ENCODE assay signal across 8 cellular contexts in the genomic region with DNA sequence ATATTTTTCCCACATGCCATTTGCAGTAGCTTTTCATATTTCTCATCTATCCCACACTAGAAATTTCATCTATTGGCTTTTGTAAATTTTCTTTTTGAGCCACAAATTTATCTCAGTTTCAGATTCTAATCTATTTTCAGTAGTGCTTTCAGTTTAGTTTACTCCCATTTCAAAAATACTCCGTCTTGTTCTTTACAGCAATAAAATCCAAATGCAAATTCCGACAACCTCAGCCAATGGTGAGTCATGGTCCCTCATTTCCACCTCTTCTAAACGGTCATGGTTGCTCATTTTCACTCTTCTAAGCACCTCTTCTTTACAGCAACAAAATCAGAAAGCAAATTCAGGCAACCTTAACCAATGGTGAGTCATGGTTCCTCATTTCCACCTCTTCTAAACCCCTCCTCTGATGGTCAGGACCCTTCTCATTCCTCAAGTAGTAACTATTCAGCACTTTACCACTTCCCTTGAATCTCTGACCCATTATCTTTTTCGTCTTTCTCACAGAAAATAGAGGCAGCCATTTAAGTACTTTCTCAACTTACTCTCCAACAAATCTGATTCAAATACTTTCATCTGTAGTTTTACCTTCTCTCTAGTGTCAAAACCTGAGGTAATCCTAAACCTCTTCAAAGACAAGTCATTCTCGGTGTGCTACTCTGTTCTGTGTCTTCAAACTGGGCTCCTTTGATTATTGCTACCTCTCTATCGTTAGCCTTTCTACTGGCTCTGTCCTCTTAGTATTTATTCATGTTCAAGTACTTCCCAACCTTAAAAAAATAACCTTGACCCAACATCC. TPM values are rescaled to one million over a fixed set of nuclear protein-coding genes. Genes with fewer than 3 reads are reported as not detected.
DNase-seq lines count a peak whose midpoint lies in the region; ATAC-seq, FAIRE-seq and TF ChIP-seq lines count a peak whose summit lies in the region.

No MANE protein-coding gene starts in this region.

- in situ Hi-C loops in KBM-7 (cut with MboI; ENCODE audit: low pct_unique_long_range_greater_than_20kb, low sequenced_read_pairs): no loop called here

- no peak for FAIRE-seq in bronchial epithelial cell (lab: Jason Lieb, UNC)

- no peak for TF ChIP-seq CTCF in GM12865 (IDR thresholded peaks at IDR 0.05; ENCODE audit: insufficient read depth, low read depth, low read length, missing control alignments)
- no peak for TF ChIP-seq CTCF in bronchial epithelial cell (IDR thresholded peaks at IDR 0.05; ENCODE audit: insufficient read depth, low read length, severe bottlenecking)

- H3K36me3 ChIP-seq in bronchial epithelial cell (ENCODE audit: control insufficient read depth, insufficient read depth, low read length): peaks cover 6% of the 10 kb centered on the region

- no peaks in the 10 kb centered on the region for H3K27me3 ChIP-seq in bronchial epithelial cell (ENCODE audit: control insufficient read depth, insufficient read depth, low read length)

- peak; percentile 50 for ATAC-seq in GM21515 (IDR thresholded peaks at IDR 0.05; ENCODE audit: unreplicated experiment)

- H3K4me3 ChIP-seq in GM12865 (ENCODE audit: low read depth, low read length) (peak overlapping the region; percentile 48), bronchial epithelial cell (ENCODE audit: low read depth, low read length) (no peak overlapping the region)

- peak; percentile 93 for DNase-seq in GM12865 (ENCODE audit: low read depth)
- peak; percentile 61 for DNase-seq in KBM-7
- DNase-seq in bronchial epithelial cell (ENCODE audit: low read depth): peak; percentile 28
- no peak for DNase-seq in NK-92 (lab: John Stamatoyannopoulos, UW; ENCODE audit: unreplicated experiment)
- no peak for DNase-seq in C1 segment of cervical spinal cord (lab: John Stamatoyannopoulos, UW)
- DNase-seq in NCI-H446 treated with DMSO at 0.1 percent for 48 hours (lab: John Stamatoyannopoulos, UW): no peak
- DNase-seq in NCI-H2029 (lab: John Stamatoyannopoulos, UW): no peak

RNA-seq across cellular contexts. Expression of gene C21orf91, which starts 34.4 kb away (rescaled TPM):
- total RNA-seq in bronchial epithelial cell: 6.6 and 11.5 TPM in 2 replicates

Comparison
In these comparisons a context has a peak if more than half of its experiments do, and no peak if none do; other contexts are left out.
1. DNase-seq: peak in GM12865 (single experiment), KBM-7 (single experiment) and bronchial epithelial cell (single experiment); none in NK-92 (single experiment), C1 segment of cervical spinal cord (0 of 14), NCI-H446 treated with DMSO at 0.1 percent for 48 hours (single experiment) and NCI-H2029 (single experiment).